Comparison of ENCODE assay signal across 19 cellular contexts in genomic region chr2:230498506-230499107, GRCh38.
DNase-seq lines count a peak whose midpoint lies in the region; ATAC-seq and TF ChIP-seq lines count a peak whose summit lies in the region.
"Had no signal": no experiment of that assay in that cellular context is flagged by ENCODE, and none has a peak within 500 bp of the region (broad histone marks: within the 10 kb centered on the region; RNA-seq: fewer than 3 reads in every experiment).

No MANE protein-coding gene starts in this region.

- H3K4me1 ChIP-seq in stomach = no peaks in the 10 kb centered on the region
- H3K4me1 ChIP-seq: body of pancreas had no signal

- peaks cover 35% of the 10 kb centered on the region for H3K4me1 Mint-ChIP-seq in activated T-helper 1 cell treated with anti-CD3 and anti-CD28 coated beads, Interleukin-12 subunit alpha, Interleukin-12 subunit beta, Interleukin-2, Interleukin-4 antibody, amounts not matched to agents 30 ng/mL and 10 ng/mL and 1 ng/mL, durations not matched to agents 14 hours and 24 hours and 36 hours (ENCODE audit: low read depth)
- peaks cover 36 to 64% (median 63%) of the 10 kb centered on the region in 3 donors for H3K4me1 Mint-ChIP-seq in naive B cell

- no peak for TF ChIP-seq EP300 in stomach (IDR thresholded peaks at IDR 0.05)

- no peak overlapping the region for H3K27ac ChIP-seq in stomach
- H3K27ac ChIP-seq: body of pancreas, RWPE1 had no signal

- no peak for TF ChIP-seq CTCF in stomach (IDR thresholded peaks at IDR 0.05)

- H3K27me3 ChIP-seq in stomach = no peaks in the 10 kb centered on the region
- H3K27me3 ChIP-seq: body of pancreas had no signal

- peak overlapping the region; percentile 35 for H3K27ac Mint-ChIP-seq in activated T-helper 1 cell treated with anti-CD3 and anti-CD28 coated beads, Interleukin-12 subunit alpha, Interleukin-12 subunit beta, Interleukin-2, Interleukin-4 antibody, amounts not matched to agents 30 ng/mL and 10 ng/mL and 1 ng/mL, durations not matched to agents 14 hours and 24 hours and 36 hours
- H3K27ac Mint-ChIP-seq in naive B cell = peak overlapping the region; percentile 75 to 96 (median 91)
- H3K27ac Mint-ChIP-seq: type B pancreatic cell had no signal

- peaks cover 29 to 94% (median 83%) of the 10 kb centered on the region in 4 donors for H3K36me3 ChIP-seq in stomach

- intact Hi-C loops in activated T-helper 1 cell treated with anti-CD3 and anti-CD28 coated beads, Interleukin-12 subunit alpha, Interleukin-12 subunit beta, Interleukin-2, Interleukin-4 antibody, amounts not matched to agents 30 ng/mL and 10 ng/mL and 1 ng/mL, durations not matched to agents 14 hours and 24 hours and 36 hours (cut with micrococcal nuclease) = no loop called here
- intact Hi-C loops in stomach (cut with DNase I; ENCODE audit: low total_unique reads) = no loop called here

- H3K27me3 Mint-ChIP-seq in activated T-helper 1 cell treated with anti-CD3 and anti-CD28 coated beads, Interleukin-12 subunit alpha, Interleukin-12 subunit beta, Interleukin-2, Interleukin-4 antibody, amounts not matched to agents 30 ng/mL and 10 ng/mL and 1 ng/mL, durations not matched to agents 14 hours and 24 hours and 36 hours (ENCODE audit: insufficient read depth) = no peaks in the 10 kb centered on the region
- H3K27me3 Mint-ChIP-seq in naive B cell = no peaks in the 10 kb centered on the region
- H3K27me3 Mint-ChIP-seq: activated naive CD8-positive, alpha-beta T cell treated with anti-CD3 and anti-CD28 coated beads, Interleukin-2, amount 10 ng/mL, durations not matched to agents 7 days and 5 days; type B pancreatic cell had no signal

- peaks cover 76% of the 10 kb centered on the region for H3K36me3 Mint-ChIP-seq in activated T-helper 1 cell treated with anti-CD3 and anti-CD28 coated beads, Interleukin-12 subunit alpha, Interleukin-12 subunit beta, Interleukin-2, Interleukin-4 antibody, amounts not matched to agents 30 ng/mL and 10 ng/mL and 1 ng/mL, durations not matched to agents 14 hours and 24 hours and 36 hours (ENCODE audit: low read depth)
- peaks cover 61 to 70% of the 10 kb centered on the region in 2 donors for H3K36me3 Mint-ChIP-seq in naive B cell
- H3K36me3 Mint-ChIP-seq: type B pancreatic cell had no signal

- in situ Hi-C loops in G401 (cut with HindIII; ENCODE audit: low sequenced_read_pairs) = no loop called here

- H3K4me3 Mint-ChIP-seq in activated T-helper 1 cell treated with anti-CD3 and anti-CD28 coated beads, Interleukin-12 subunit alpha, Interleukin-12 subunit beta, Interleukin-2, Interleukin-4 antibody, amounts not matched to agents 30 ng/mL and 10 ng/mL and 1 ng/mL, durations not matched to agents 14 hours and 24 hours and 36 hours = no peak overlapping the region
- H3K4me3 Mint-ChIP-seq in naive B cell = peak overlapping the region in 4 of 8 donors; percentile 15 to 88 (median 44)
- H3K4me3 Mint-ChIP-seq: type B pancreatic cell had no signal

- WGBS in stomach, 5 donors = 63 to 85% (median 74%) methylated on average over 5 of the region's 5 CpGs

- H3K9me3 Mint-ChIP-seq in activated T-helper 1 cell treated with anti-CD3 and anti-CD28 coated beads, Interleukin-12 subunit alpha, Interleukin-12 subunit beta, Interleukin-2, Interleukin-4 antibody, amounts not matched to agents 30 ng/mL and 10 ng/mL and 1 ng/mL, durations not matched to agents 14 hours and 24 hours and 36 hours = peaks cover 3% of the 10 kb centered on the region
- peaks cover 0 to 9% (median 2%) of the 10 kb centered on the region in 7 donors for H3K9me3 Mint-ChIP-seq in naive B cell
- H3K9me3 Mint-ChIP-seq: activated naive CD8-positive, alpha-beta T cell treated with anti-CD3 and anti-CD28 coated beads, Interleukin-2, amount 10 ng/mL, durations not matched to agents 7 days and 5 days; type B pancreatic cell had no signal

- peak; percentile 45 for DNase-seq in NK-92 treated with Interleukin-12 subunit alpha and Interleukin-12 subunit beta, amount 100 ng/mL, for 24 hours (lab: John Stamatoyannopoulos, UW)
- no peak for DNase-seq in NK-92 (lab: John Stamatoyannopoulos, UW; ENCODE audit: unreplicated experiment)
- peak; percentile 4 for DNase-seq in G401 (ENCODE audit: low spot score)
- no peak for DNase-seq in activated T-helper 1 cell treated with anti-CD3 and anti-CD28 coated beads, Interleukin-12 subunit alpha, Interleukin-12 subunit beta, Interleukin-2, Interleukin-4 antibody, amounts not matched to agents 30 ng/mL and 10 ng/mL and 1 ng/mL, durations not matched to agents 14 hours and 24 hours and 36 hours (ENCODE audit: low spot score)
- DNase-seq in naive B cell = no peak
- no peak for DNase-seq in stomach
- DNase-seq: activated naive CD8-positive, alpha-beta T cell treated with anti-CD3 and anti-CD28 coated beads, Interleukin-2, amount 10 ng/mL, durations not matched to agents 7 days and 5 days; body of pancreas; Calu3; effector CD8-positive, alpha-beta T cell; NCI-H1436; NCI-H2107; NCI-H510A; right cardiac atrium had no signal

- H3K9me3 ChIP-seq in stomach = no peaks in the 10 kb centered on the region
- H3K9me3 ChIP-seq: body of pancreas had no signal

- no peak for TF ChIP-seq POLR2A in stomach (IDR thresholded peaks at IDR 0.05)

- ATAC-seq in naive B cell (ENCODE audit: low read depth in 2 of 2) (no peak), GM19467 (IDR thresholded peaks at IDR 0.05; ENCODE audit: unreplicated experiment) (no peak), GM18498 (IDR thresholded peaks at IDR 0.05; ENCODE audit: unreplicated experiment) (no peak)
- ATAC-seq: body of pancreas, HCT116, right cardiac atrium had no signal

- no peak overlapping the region for H3K4me3 ChIP-seq in stomach
- H3K4me3 ChIP-seq: body of pancreas had no signal

Comparison
In these comparisons a context has a peak if more than half of its experiments do, and no peak if none do; other contexts are left out.
1. DNase-seq: peak in NK-92 treated with Interleukin-12 subunit alpha and Interleukin-12 subunit beta, amount 100 ng/mL, for 24 hours (single experiment) and G401 (single experiment); none in NK-92 (single experiment), activated T-helper 1 cell treated with anti-CD3 and anti-CD28 coated beads, Interleukin-12 subunit alpha, Interleukin-12 subunit beta, Interleukin-2, Interleukin-4 antibody, amounts not matched to agents 30 ng/mL and 10 ng/mL and 1 ng/mL, durations not matched to agents 14 hours and 24 hours and 36 hours (single experiment), naive B cell (single experiment) and stomach (single experiment).